8 cellular contexts compared by ENCODE assay signal in genomic region chr17:21214015-21214776, GRCh38. TPM values are rescaled to one million over a fixed set of nuclear protein-coding genes. Genes with fewer than 3 reads are reported as not detected.
DNase-seq lines count a peak whose midpoint lies in the region; ATAC-seq and TF ChIP-seq lines count a peak whose summit lies in the region.

Gene TMEM11, minus strand, starts transcription at chr17:21214161. Its CDS starts 9 bp downstream, at chr17:21214152.

- peak within 1 kb of the TSS; percentile 90 to 95 for H3K27ac Mint-ChIP-seq in T-cell

- peak; percentile 87 for TF ChIP-seq POLR2A in transverse colon (IDR thresholded peaks at IDR 0.05)

- no peaks in the 10 kb centered on the region for H3K9me3 Mint-ChIP-seq in T-cell

- no peaks in the 10 kb centered on the region for H3K27me3 Mint-ChIP-seq in T-cell

- H3K4me1 ChIP-seq in transverse colon: peaks cover 36 to 62% (median 52%) of the 10 kb centered on the region in 4 donors

- ATAC-seq in HG02852 (IDR thresholded peaks at IDR 0.05; ENCODE audit: unreplicated experiment) (peak; percentile 86), T-cell (replicated peaks in 1 of 4) (peak; percentile 94 to 96 (median 95))

- peak within 1 kb of the TSS; percentile 78 to 97 (median 94) for H3K4me3 ChIP-seq in transverse colon

- TF ChIP-seq EP300 in transverse colon (IDR thresholded peaks at IDR 0.05; ENCODE audit: low read depth): no peak

- POLR2A ChIA-PET in T-cell (lab: Charles Lee): no interaction called here

- H3K4me1 Mint-ChIP-seq in T-cell: peaks cover 50 to 62% (median 54%) of the 10 kb centered on the region in 3 donors

- TF ChIP-seq CTCF in GM13976 (IDR thresholded peaks at IDR 0.05; ENCODE audit: borderline replicate concordance, control extremely low read depth, extremely low read depth, insufficient read depth, missing control alignments): peak; percentile 6
- peak in 3 of 5 experiments; percentile 10 to 34 (median 15) for TF ChIP-seq CTCF in transverse colon (IDR thresholded peaks at IDR 0.05)

- peaks cover 14% of the 10 kb centered on the region for H3K36me3 Mint-ChIP-seq in T-cell

- in situ Hi-C loops in GM13976 (cut with MboI; ENCODE audit: low sequenced_read_pairs, unreplicated experiment) (no loop called here), transverse colon (cut with MboI; ENCODE audit: low pct_ligation_motif_present in 1 of 4, low pct_unique_long_range_greater_than_20kb in 1 of 4, low sequenced_read_pairs in 3 of 4) (loop anchor here in 2 of 4 donors (10.0 to 25.0 kb wide), 2 partner anchors 61 to 102 kb away; no protein-coding TSS in a partner anchor)

- H3K27ac ChIP-seq in adipose tissue (ENCODE audit: low read depth, low read length) (peak within 1 kb of the TSS; percentile 53), transverse colon (peak within 1 kb of the TSS; percentile 90 to 96 (median 95))

- no peaks in the 10 kb centered on the region for H3K27me3 ChIP-seq in transverse colon

- no peaks in the 10 kb centered on the region for H3K36me3 ChIP-seq in transverse colon

- CTCF ChIA-PET in T-cell (lab: Charles Lee): interaction anchor here (1.0 to 1.1 kb wide), 2 partner anchors 65 to 95 kb away, joined by 3 read pairs; no protein-coding TSS in a partner anchor

- peak within 1 kb of the TSS; percentile 85 to 90 (median 85) for H3K4me3 Mint-ChIP-seq in T-cell

- intact Hi-C loops in cardiac septum (cut with DNase I) (loop anchor here (2.0 to 5.0 kb wide), 4 partner anchors 47 to 172 kb away; partner anchors contain the start of gene USP22), transverse colon (cut with DNase I; ENCODE audit: low total_unique reads) (no loop called here)

- H3K9me3 ChIP-seq in transverse colon: no peaks in the 10 kb centered on the region

- DNase-seq in GM13976 (ENCODE audit: low spot score) (peak; percentile 99), NCI-H1436 treated with DMSO at 0.1 percent for 48 hours (lab: John Stamatoyannopoulos, UW) (peak; percentile 64), T-cell (peak; percentile 87 to 96 (median 93)), cardiac septum (ENCODE audit: low spot score) (peak; percentile 98), pons (ENCODE audit: low spot score) (peak; percentile 95), transverse colon (peak; percentile 96)

- 0% methylated on average over 70 to 76 of the region's 76 CpGs for WGBS in adipose tissue, 3 donors
- WGBS in transverse colon (ENCODE audit: low coverage in 1 of 2), 2 donors: 1% methylated on average over 52 of the region's 76 CpGs; no CpG with 5 or more reads in 1 of the 2 donors

RNA-seq across cellular contexts. Expression of gene TMEM11, which starts in this region (rescaled TPM):
- 10 to 100 TPM; 12.9 to 22.9 (median 20.0) TPM for total RNA-seq in T-cell
- polyA plus RNA-seq in adipose tissue: 10 to 100 TPM; 17.7 to 39.3 (median 23.8) TPM
- total RNA-seq in cardiac septum: 32.0 TPM
- total RNA-seq in transverse colon: 10 to 100 TPM; 15.1 to 35.0 (median 24.5) TPM

Comparison
In these comparisons a context has a peak if more than half of its experiments do, and no peak if none do; other contexts are left out.
1. Peak in every context shown above with its lines: DNase-seq, ATAC-seq, H3K4me3 ChIP-seq and H3K27ac ChIP-seq.